10 cellular contexts compared by ENCODE assay signal in genomic region chr12:74646831-74647230, GRCh38.
DNase-seq lines count a peak whose midpoint lies in the region; ATAC-seq, FAIRE-seq and TF ChIP-seq lines count a peak whose summit lies in the region.
"Had no signal": no experiment of that assay in that cellular context is flagged by ENCODE, and none has a peak within 500 bp of the region (broad histone marks: within the 10 kb centered on the region; RNA-seq: fewer than 3 reads in every experiment).

No MANE protein-coding gene starts in this region.

- TF ChIP-seq CTCF in RWPE2 (IDR thresholded peaks at IDR 0.05; ENCODE audit: poor library complexity, severe bottlenecking) = peak; percentile 42
- no peak for TF ChIP-seq CTCF in lower lobe of right lung (IDR thresholded peaks at IDR 0.05)

- no peak overlapping the region for H3K27ac ChIP-seq in RWPE2 (ENCODE audit: poor library complexity, severe bottlenecking)
- no peak overlapping the region for H3K27ac ChIP-seq in lower lobe of right lung
- H3K27ac ChIP-seq: heart left ventricle had no signal

- H3K4me3 ChIP-seq in RWPE2 (ENCODE audit: severe bottlenecking) (no peak overlapping the region), lower lobe of right lung (no peak overlapping the region)
- H3K4me3 ChIP-seq: heart left ventricle had no signal

- H3K9me3 ChIP-seq in RWPE2 (ENCODE audit: severe bottlenecking) (no peaks in the 10 kb centered on the region), lower lobe of right lung (no peaks in the 10 kb centered on the region)
- H3K9me3 ChIP-seq: heart left ventricle had no signal

- H3K27me3 ChIP-seq in RWPE2 (ENCODE audit: insufficient read depth, poor library complexity, severe bottlenecking) (no peaks in the 10 kb centered on the region), lower lobe of right lung (ENCODE audit: low read depth) (no peaks in the 10 kb centered on the region)
- H3K27me3 ChIP-seq: heart left ventricle had no signal

- no peaks in the 10 kb centered on the region for H3K36me3 ChIP-seq in RWPE2 (ENCODE audit: low read depth)
- H3K36me3 ChIP-seq in lower lobe of right lung = no peaks in the 10 kb centered on the region
- H3K36me3 ChIP-seq: heart left ventricle had no signal

- FAIRE-seq in H54 (lab: Jason Lieb, UNC) = no peak

- ATAC-seq in RWPE2 (ENCODE audit: low read depth) = peak; percentile 33; the same call in 1 of the 3 replicates
- ATAC-seq in lower lobe of right lung = no peak
- ATAC-seq: heart left ventricle, right cardiac atrium had no signal

- intact Hi-C loops in lower lobe of right lung (cut with DNase I) = no loop called here

- H3K4me1 ChIP-seq in RWPE2 (ENCODE audit: insufficient read depth, poor library complexity, severe bottlenecking) = no peaks in the 10 kb centered on the region
- no peaks in the 10 kb centered on the region for H3K4me1 ChIP-seq in lower lobe of right lung
- H3K4me1 ChIP-seq: heart left ventricle had no signal

- TF ChIP-seq POLR2A in erythroblast (IDR thresholded peaks at IDR 0.05; ENCODE audit: low read length) (no peak), H54 (IDR thresholded peaks at IDR 0.05; ENCODE audit: low read depth, low read length) (no peak)

- peak; percentile 20 for DNase-seq in D341Med (ENCODE audit: low spot score)
- peak; percentile 18 for DNase-seq in LHCN-M2 (ENCODE audit: low read depth)
- no peak for DNase-seq in RWPE2 (ENCODE audit: low spot score)
- DNase-seq in iris pigment epithelial cell (ENCODE audit: low read depth) = peak; percentile 12
- no peak for DNase-seq in lower lobe of right lung
- DNase-seq in erythroblast (lab: John Stamatoyannopoulos, UW) = no peak
- no peak for DNase-seq in H54 (ENCODE audit: insufficient read length, low spot score)
- no peak for DNase-seq in GM19238 (ENCODE audit: insufficient read length, low spot score)
- DNase-seq: heart left ventricle, right cardiac atrium had no signal

Comparison
In these comparisons a context has a peak if more than half of its experiments do, and no peak if none do; other contexts are left out.
1. DNase-seq: peak in D341Med (single experiment), LHCN-M2 (single experiment) and iris pigment epithelial cell (single experiment); none in RWPE2 (single experiment), lower lobe of right lung (single experiment), erythroblast (0 of 2), H54 (single experiment) and GM19238 (single experiment).